Comparison of ENCODE assay signal across 1 cellular context in genomic region chr3:123085293-123085949, GRCh38.
TF ChIP-seq lines count a peak whose summit lies in the region.

No MANE protein-coding gene starts in this region.

TF ChIP-seq in HepG2, 621 proteins besides CTCF, POLR2A, EP300 and RAD21 (continued from another document and continues in another):
- TF ChIP-seq ZBTB40 (IDR thresholded peaks at IDR 0.05) (no peak), ZBTB40 (CRISPR knock-in tag; IDR thresholded peaks at IDR 0.05) (no peak), TERF1 (CRISPR knock-in tag; IDR thresholded peaks at IDR 0.05) (no peak), ZNF570 (CRISPR knock-in tag; IDR thresholded peaks at IDR 0.05; ENCODE audit: borderline replicate concordance) (no peak), RFXAP (CRISPR knock-in tag; IDR thresholded peaks at IDR 0.05; ENCODE audit: borderline replicate concordance) (no peak), AFF4 (CRISPR knock-in tag; IDR thresholded peaks at IDR 0.05) (no peak), ZNF816 (CRISPR knock-in tag; IDR thresholded peaks at IDR 0.05; ENCODE audit: borderline replicate concordance) (peak; percentile 67; the same call in 1 of the 2 replicates), ZNF530 (CRISPR knock-in tag; IDR thresholded peaks at IDR 0.05; ENCODE audit: low read depth) (no peak), FOXO4 (CRISPR knock-in tag; conservative IDR thresholded peaks at IDR 0.05) (no peak), RARA (CRISPR knock-in tag; IDR thresholded peaks at IDR 0.05) (0 out of 2 replicates have a peak, but pooled peaks have one; percentile 25), FOXJ3 (CRISPR knock-in tag; IDR thresholded peaks at IDR 0.05; ENCODE audit: borderline replicate concordance) (peak; percentile 65; the same call in 1 of the 2 replicates), ZNF580 (CRISPR knock-in tag; IDR thresholded peaks at IDR 0.05; ENCODE audit: borderline replicate concordance, low read depth) (no peak), TP53 (CRISPR knock-in tag; conservative IDR thresholded peaks at IDR 0.05) (no peak), PHF21A (CRISPR knock-in tag; IDR thresholded peaks at IDR 0.05) (peak; percentile 47; the same call in 1 of the 2 replicates), TMF1 (CRISPR knock-in tag; IDR thresholded peaks at IDR 0.05; ENCODE audit: low read depth) (no peak), PRDM10 (CRISPR knock-in tag; IDR thresholded peaks at IDR 0.05; ENCODE audit: low read depth) (peak; percentile 10; the same call in 1 of the 2 replicates), SOX5 (CRISPR knock-in tag; IDR thresholded peaks at IDR 0.05; ENCODE audit: borderline replicate concordance) (no peak; the same call in 1 of the 2 replicates), JUND (CRISPR knock-in tag; IDR thresholded peaks at IDR 0.05) (no peak), BORCS8-MEF2B (CRISPR knock-in tag; IDR thresholded peaks at IDR 0.05) (no peak), ZNF768 (CRISPR knock-in tag; IDR thresholded peaks at IDR 0.05) (no peak), HNF1B (CRISPR knock-in tag; IDR thresholded peaks at IDR 0.05) (0 out of 2 replicates have a peak, but pooled peaks have one; percentile 12), SALL1 (CRISPR knock-in tag; IDR thresholded peaks at IDR 0.05) (peak; percentile 88), ZNF609 (CRISPR knock-in tag; IDR thresholded peaks at IDR 0.05; ENCODE audit: borderline replicate concordance) (no peak)
